1 cellular context compared by ENCODE assay signal in genomic region chr3:72798552-72799195, GRCh38.
TF ChIP-seq lines count a peak whose summit lies in the region.

No MANE protein-coding gene starts in this region.

TF ChIP-seq in endothelial cell of umbilical vein, 7 proteins besides CTCF, POLR2A, EP300 and RAD21:
- TF ChIP-seq POLR2AphosphoS5 (IDR thresholded peaks at IDR 0.05; ENCODE audit: insufficient read depth, low read depth, low read length): no peak
- no peak for TF ChIP-seq FOS (IDR thresholded peaks at IDR 0.05; ENCODE audit: borderline replicate concordance, insufficient read depth, low read length)
